Comparison of ENCODE assay signal across 9 cellular contexts in the genomic region with DNA sequence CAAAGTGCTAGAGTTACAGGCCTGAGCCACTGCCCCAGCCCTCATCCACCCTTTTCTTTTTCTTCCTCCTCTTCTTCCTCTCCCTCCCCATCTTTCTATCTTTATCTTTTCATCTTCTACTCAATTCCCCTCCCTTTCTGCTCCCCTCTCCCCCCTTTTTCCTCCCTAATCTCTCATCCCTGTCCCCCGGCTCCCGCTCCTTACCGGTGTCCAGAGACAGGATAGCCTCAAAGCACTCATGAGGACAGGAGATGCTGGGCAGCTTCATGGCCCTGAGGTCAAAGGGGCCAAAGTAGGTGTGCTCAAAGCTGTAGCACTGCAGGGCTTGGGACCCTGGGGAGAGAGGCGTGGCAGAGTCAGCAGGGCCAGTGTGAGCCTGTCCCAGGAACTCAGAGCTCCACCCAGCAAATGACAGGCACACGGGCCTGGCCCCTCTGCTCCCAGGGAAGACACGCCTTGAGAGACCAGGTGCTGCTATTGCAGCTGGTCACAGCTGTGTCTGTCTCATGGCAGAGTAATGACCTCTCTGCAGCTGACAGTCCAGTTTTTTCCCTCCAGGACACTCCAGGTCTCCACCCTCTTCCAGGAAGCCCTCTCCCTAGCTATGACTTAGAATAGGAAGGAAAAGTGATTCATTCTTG. TPM values are rescaled to one million over a fixed set of nuclear protein-coding genes. Genes with fewer than 3 reads are reported as not detected.
A peak's percentile ranks its signal among the peaks of the same experiment; 100 is the strongest.
DNase-seq lines count a peak whose midpoint lies in the region; ATAC-seq lines count a peak whose summit lies in the region.
"Had no signal": no experiment of that assay in that cellular context is flagged by ENCODE, and none has a peak within 500 bp of the region (broad histone marks: within the 10 kb centered on the region; RNA-seq: fewer than 3 reads in every experiment).

No MANE protein-coding gene starts in this region.

- DNase-seq in left ventricle myocardium superior (no peak), cardiac septum (ENCODE audit: low spot score) (no peak), islet precursor cell (peak; percentile 74), T-helper 9 cell (no peak), DMS79 (lab: John Stamatoyannopoulos, UW) (no peak), cerebellar cortex (ENCODE audit: low spot score) (no peak)
- DNase-seq in activated naive CD8-positive, alpha-beta T cell treated with anti-CD3 and anti-CD28 coated beads for 36 hours: no peak
- DNase-seq: midbrain had no signal

- H3K27me3 Mint-ChIP-seq in activated naive CD8-positive, alpha-beta T cell treated with anti-CD3 and anti-CD28 coated beads for 36 hours: peaks cover 43% of the 10 kb centered on the region

- intact Hi-C loops in left ventricle myocardium superior (cut with micrococcal nuclease) (no loop called here), cardiac septum (cut with DNase I) (no loop called here)

- peak overlapping the region; percentile 49 for H3K4me3 Mint-ChIP-seq in activated naive CD8-positive, alpha-beta T cell treated with anti-CD3 and anti-CD28 coated beads for 36 hours

- H3K27ac Mint-ChIP-seq in activated naive CD8-positive, alpha-beta T cell treated with anti-CD3 and anti-CD28 coated beads for 36 hours: no peak overlapping the region

- peaks cover 11% of the 10 kb centered on the region for H3K4me1 Mint-ChIP-seq in activated naive CD8-positive, alpha-beta T cell treated with anti-CD3 and anti-CD28 coated beads for 36 hours

- H3K9me3 Mint-ChIP-seq in activated naive CD8-positive, alpha-beta T cell treated with anti-CD3 and anti-CD28 coated beads for 36 hours: no peaks in the 10 kb centered on the region

- ATAC-seq in left ventricle myocardium superior (peak; percentile 53), GM21528 (IDR thresholded peaks at IDR 0.05; ENCODE audit: low FRiP score, unreplicated experiment) (no peak)

- H3K36me3 Mint-ChIP-seq in activated naive CD8-positive, alpha-beta T cell treated with anti-CD3 and anti-CD28 coated beads for 36 hours: peaks cover 6% of the 10 kb centered on the region

RNA-seq across cellular contexts. Expression of gene LYPD5, which starts 2.6 kb away (rescaled TPM):
- total RNA-seq in left ventricle myocardium superior (0.89 TPM), cardiac septum (1.3 TPM)
- total RNA-seq in activated naive CD8-positive, alpha-beta T cell treated with anti-CD3 and anti-CD28 coated beads for 36 hours: 1 to 10 TPM; 1.6 TPM

RNA-seq across cellular contexts. Expression of gene KCNN4, which starts 18.8 kb away (rescaled TPM):
- total RNA-seq in left ventricle myocardium superior (0.50 TPM), cardiac septum (0.43 TPM)
- 10 to 100 TPM; 38.9 to 41.5 TPM for total RNA-seq in activated naive CD8-positive, alpha-beta T cell treated with anti-CD3 and anti-CD28 coated beads for 36 hours

RNA-seq across cellular contexts. Expression of gene ZNF283, which starts 27.5 kb away (rescaled TPM):
- total RNA-seq in left ventricle myocardium superior (11.0 TPM), cardiac septum (15.2 TPM)
- total RNA-seq in activated naive CD8-positive, alpha-beta T cell treated with anti-CD3 and anti-CD28 coated beads for 36 hours: 1 to 10 TPM; 5.6 to 7.2 TPM

RNA-seq across cellular contexts. Expression of gene SMG9, which starts 44.9 kb away (rescaled TPM):
- total RNA-seq in left ventricle myocardium superior (17.9 TPM), cardiac septum (17.2 TPM)
- 10 to 100 TPM; 55.7 to 58.1 TPM for total RNA-seq in activated naive CD8-positive, alpha-beta T cell treated with anti-CD3 and anti-CD28 coated beads for 36 hours

Comparison
In these comparisons a context has a peak if more than half of its experiments do, and no peak if none do; other contexts are left out.
1. RNA of gene KCNN4, which starts 18.8 kb away (total RNA-seq): 38.9 to 41.5 TPM in activated naive CD8-positive, alpha-beta T cell treated with anti-CD3 and anti-CD28 coated beads for 36 hours; 0.50 TPM in left ventricle myocardium superior (single experiment) and 0.43 TPM in cardiac septum (single experiment); every median in the first group is over 10 times any median in the second.